ENCODE assay signal across 1 cellular context in the genomic region with DNA sequence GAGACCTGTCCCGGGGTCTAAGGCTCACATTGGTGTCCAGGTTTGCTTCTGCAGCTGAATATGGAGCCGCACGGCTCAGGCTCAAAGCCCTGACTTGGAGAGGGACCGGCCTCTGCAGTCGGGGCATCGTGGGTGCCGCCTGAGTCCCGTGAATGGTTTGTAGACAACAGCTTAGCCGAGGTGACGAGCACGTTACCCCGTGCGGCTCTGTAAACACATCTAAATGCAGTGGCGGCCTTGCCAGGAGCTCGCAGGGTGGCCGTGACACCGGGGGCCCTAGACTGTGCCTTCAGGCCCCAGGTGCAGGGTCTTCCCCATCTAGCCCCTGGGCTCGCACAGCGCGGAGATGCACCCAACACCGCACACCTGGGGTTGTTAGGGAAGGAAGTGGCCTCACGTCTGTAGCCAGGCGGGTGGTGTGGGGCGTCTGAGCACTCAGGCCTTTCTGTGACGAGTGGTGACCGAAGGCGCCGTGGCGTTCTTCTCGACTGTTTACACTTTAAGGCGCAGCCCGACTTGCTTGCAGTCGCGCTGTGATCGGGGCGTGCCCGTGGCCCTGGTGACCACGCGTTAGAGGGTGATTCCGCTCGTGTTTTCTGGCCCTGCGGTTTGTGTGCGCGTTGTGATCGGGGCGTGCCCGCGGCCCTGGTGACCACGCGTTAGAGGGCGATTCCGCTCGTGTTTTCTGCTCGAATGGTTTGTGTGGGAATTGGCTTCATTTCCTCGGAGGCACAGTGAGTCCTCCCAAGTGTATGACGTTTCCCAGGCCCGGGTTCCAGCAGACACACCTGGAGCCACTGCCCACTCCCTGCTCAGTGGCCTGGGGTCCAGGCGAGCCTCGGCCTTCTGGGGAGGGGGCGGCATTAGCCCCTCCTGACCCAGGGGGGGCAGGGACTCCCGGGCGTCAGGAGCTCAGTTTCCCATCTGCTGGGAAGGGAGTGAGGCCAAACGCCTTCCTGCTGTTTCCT.
TF ChIP-seq lines count a peak whose summit lies in the region.

No MANE protein-coding gene starts in this region.

TF ChIP-seq in WTC11, 78 proteins besides CTCF, POLR2A, EP300 and RAD21 (continued from another document):
- TF ChIP-seq, protein P1, sequence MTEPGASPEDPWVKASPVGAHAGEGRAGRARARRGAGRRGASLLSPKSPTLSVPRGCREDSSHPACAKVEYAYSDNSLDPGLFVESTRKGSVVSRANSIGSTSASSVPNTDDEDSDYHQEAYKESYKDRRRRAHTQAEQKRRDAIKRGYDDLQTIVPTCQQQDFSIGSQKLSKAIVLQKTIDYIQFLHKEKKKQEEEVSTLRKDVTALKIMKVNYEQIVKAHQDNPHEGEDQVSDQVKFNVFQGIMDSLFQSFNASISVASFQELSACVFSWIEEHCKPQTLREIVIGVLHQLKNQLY (CRISPR knock-in tag; IDR thresholded peaks at IDR 0.05), result no peak
- no peak for TF ChIP-seq MXD4 (CRISPR knock-in tag; IDR thresholded peaks at IDR 0.05; ENCODE audit: borderline replicate concordance)
- TF ChIP-seq, protein P2, sequence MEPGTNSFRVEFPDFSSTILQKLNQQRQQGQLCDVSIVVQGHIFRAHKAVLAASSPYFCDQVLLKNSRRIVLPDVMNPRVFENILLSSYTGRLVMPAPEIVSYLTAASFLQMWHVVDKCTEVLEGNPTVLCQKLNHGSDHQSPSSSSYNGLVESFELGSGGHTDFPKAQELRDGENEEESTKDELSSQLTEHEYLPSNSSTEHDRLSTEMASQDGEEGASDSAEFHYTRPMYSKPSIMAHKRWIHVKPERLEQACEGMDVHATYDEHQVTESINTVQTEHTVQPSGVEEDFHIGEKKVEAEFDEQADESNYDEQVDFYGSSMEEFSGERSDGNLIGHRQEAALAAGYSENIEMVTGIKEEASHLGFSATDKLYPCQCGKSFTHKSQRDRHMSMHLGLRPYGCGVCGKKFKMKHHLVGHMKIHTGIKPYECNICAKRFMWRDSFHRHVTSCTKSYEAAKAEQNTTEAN (CRISPR knock-in tag; IDR thresholded peaks at IDR 0.05), result no peak
- TF ChIP-seq PRRX2 (CRISPR knock-in tag; IDR thresholded peaks at IDR 0.05), result no peak
- TF ChIP-seq, protein P3, sequence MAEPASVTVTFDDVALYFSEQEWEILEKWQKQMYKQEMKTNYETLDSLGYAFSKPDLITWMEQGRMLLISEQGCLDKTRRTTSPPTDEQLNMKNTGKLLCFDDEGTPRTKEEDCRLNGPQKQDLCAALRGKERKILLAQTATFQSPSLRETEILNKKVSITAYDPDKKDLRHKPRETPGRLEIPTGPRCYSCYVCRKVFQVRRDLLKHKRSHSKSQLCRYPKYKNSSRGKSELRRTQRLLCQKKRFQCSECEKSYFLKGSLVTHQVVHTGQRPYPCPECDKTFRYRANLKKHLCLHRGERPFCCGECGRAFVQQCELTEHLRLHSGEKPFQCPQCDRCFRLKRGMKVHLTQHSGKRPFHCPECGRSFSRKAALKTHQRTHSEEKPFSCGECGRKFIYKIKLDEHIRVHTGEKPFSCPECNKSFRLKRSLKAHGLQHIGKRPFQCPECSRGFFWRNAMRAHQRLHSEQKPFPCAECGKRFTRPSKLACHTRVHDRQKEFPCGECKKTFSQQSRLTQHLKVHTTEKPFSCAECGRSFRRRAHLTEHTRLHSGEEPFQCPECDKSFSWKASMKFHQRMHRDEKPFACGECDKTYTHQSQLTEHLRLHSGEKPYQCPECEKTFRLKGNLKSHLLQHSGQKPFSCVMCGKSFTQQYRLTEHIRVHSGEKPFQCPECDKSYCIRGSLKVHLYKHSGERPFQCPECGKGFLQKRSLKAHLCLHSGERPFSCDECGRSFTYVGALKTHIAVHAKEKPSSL (CRISPR knock-in tag; conservative IDR thresholded peaks at IDR 0.05), result no peak
- TF ChIP-seq NR1H2 (CRISPR knock-in tag; IDR thresholded peaks at IDR 0.05), result no peak
- TF ChIP-seq, protein P4, sequence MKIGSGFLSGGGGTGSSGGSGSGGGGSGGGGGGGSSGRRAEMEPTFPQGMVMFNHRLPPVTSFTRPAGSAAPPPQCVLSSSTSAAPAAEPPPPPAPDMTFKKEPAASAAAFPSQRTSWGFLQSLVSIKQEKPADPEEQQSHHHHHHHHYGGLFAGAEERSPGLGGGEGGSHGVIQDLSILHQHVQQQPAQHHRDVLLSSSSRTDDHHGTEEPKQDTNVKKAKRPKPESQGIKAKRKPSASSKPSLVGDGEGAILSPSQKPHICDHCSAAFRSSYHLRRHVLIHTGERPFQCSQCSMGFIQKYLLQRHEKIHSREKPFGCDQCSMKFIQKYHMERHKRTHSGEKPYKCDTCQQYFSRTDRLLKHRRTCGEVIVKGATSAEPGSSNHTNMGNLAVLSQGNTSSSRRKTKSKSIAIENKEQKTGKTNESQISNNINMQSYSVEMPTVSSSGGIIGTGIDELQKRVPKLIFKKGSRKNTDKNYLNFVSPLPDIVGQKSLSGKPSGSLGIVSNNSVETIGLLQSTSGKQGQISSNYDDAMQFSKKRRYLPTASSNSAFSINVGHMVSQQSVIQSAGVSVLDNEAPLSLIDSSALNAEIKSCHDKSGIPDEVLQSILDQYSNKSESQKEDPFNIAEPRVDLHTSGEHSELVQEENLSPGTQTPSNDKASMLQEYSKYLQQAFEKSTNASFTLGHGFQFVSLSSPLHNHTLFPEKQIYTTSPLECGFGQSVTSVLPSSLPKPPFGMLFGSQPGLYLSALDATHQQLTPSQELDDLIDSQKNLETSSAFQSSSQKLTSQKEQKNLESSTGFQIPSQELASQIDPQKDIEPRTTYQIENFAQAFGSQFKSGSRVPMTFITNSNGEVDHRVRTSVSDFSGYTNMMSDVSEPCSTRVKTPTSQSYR (CRISPR knock-in tag; IDR thresholded peaks at IDR 0.05), result no peak
